Comparison of ENCODE assay signal across 17 cellular contexts in the genomic region with DNA sequence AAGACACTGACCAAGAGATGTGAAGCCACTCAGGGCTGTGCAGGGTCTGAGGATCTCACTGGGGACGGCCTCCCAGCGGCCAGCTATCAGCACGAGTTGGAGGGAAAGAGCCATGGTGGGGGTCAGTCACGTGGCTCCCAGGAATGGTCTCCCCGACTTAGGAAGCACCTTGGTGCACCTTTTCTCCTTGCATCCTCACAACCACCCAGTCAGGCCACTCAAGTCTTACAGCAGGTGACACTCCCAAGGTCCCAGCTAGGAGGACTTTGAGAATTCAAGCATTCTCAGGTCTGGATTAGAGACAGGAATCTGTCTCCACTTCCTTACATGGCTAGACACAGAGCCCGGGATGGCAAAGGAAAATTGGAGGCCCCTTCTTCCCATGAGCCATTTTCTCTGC. TPM values are rescaled to one million over a fixed set of nuclear protein-coding genes. Genes with fewer than 3 reads are reported as not detected.
DNase-seq lines count a peak whose midpoint lies in the region; ATAC-seq and TF ChIP-seq lines count a peak whose summit lies in the region.
"Had no signal": no experiment of that assay in that cellular context is flagged by ENCODE, and none has a peak within 500 bp of the region (broad histone marks: within the 10 kb centered on the region; RNA-seq: fewer than 3 reads in every experiment).

No MANE protein-coding gene starts in this region.

- H3K36me3 Mint-ChIP-seq in activated naive CD4-positive, alpha-beta T cell treated with anti-CD3 and anti-CD28 coated beads, Interleukin-2, amount 50 U/mL, for 72 hours = peaks cover 38 to 45% of the 10 kb centered on the region in 2 donors
- peaks cover 55% of the 10 kb centered on the region for H3K36me3 Mint-ChIP-seq in stimulated activated memory B cell treated with anti-CD40 and anti-IgM and Interleukin-4, amounts not matched to agents 10 μg/mL and 1 μg/mL and 100 μg/mL, for 72 hours

- no peaks in the 10 kb centered on the region for H3K9me3 Mint-ChIP-seq in activated naive CD4-positive, alpha-beta T cell treated with anti-CD3 and anti-CD28 coated beads, Interleukin-2, amount 50 U/mL, for 72 hours
- no peaks in the 10 kb centered on the region for H3K9me3 Mint-ChIP-seq in stimulated activated memory B cell treated with anti-CD40 and anti-IgM and Interleukin-4, amounts not matched to agents 10 μg/mL and 1 μg/mL and 100 μg/mL, for 72 hours
- H3K9me3 Mint-ChIP-seq: activated CD4-positive, alpha-beta T cell treated with anti-CD3 and anti-CD28 coated beads, Interleukin-2, amount 10 ng/mL, durations not matched to agents 24 days and 14 days; memory B cell had no signal

- H3K4me3 ChIP-seq in upper lobe of left lung = no peak overlapping the region

- POLR2A ChIA-PET in RWPE1 (lab: Yijun Ruan, JAX; ENCODE audit: low non-redundant PET) = no interaction called here

- CTCF ChIA-PET in RWPE1 (lab: Yijun Ruan, JAX) = no interaction called here

- H3K9me3 ChIP-seq in upper lobe of left lung = no peaks in the 10 kb centered on the region

- no peak for DNase-seq in activated naive CD4-positive, alpha-beta T cell treated with anti-CD3 and anti-CD28 coated beads, Interleukin-2, amount 50 U/mL, for 72 hours (ENCODE audit: low spot score in 2 of 2)
- DNase-seq in activated naive CD4-positive, alpha-beta T cell treated with Interleukin-2 at 50 U/mL for 16 hours = no peak
- no peak for DNase-seq in RWPE1 (ENCODE audit: low spot score)
- no peak for DNase-seq in erythroblast (lab: John Stamatoyannopoulos, UW)
- DNase-seq in NCI-H226 = no peak
- no peak for DNase-seq in upper lobe of left lung
- DNase-seq: amygdala, caudate nucleus, Kasumi-1, NCI-H1105, NCI-H2081, NCI-H446 treated with DMSO at 0.1 percent for 48 hours, RPMI8226 had no signal

- no peak for TF ChIP-seq EP300 in upper lobe of left lung (IDR thresholded peaks at IDR 0.05)

- peak overlapping the region; percentile 83 to 88 for H3K27ac Mint-ChIP-seq in activated naive CD4-positive, alpha-beta T cell treated with anti-CD3 and anti-CD28 coated beads, Interleukin-2, amount 50 U/mL, for 72 hours
- H3K27ac Mint-ChIP-seq in stimulated activated memory B cell treated with anti-CD40 and anti-IgM and Interleukin-4, amounts not matched to agents 10 μg/mL and 1 μg/mL and 100 μg/mL, for 72 hours = peak overlapping the region; percentile 17
- H3K27ac Mint-ChIP-seq: memory B cell had no signal

- no peaks in the 10 kb centered on the region for H3K27me3 Mint-ChIP-seq in stimulated activated memory B cell treated with anti-CD40 and anti-IgM and Interleukin-4, amounts not matched to agents 10 μg/mL and 1 μg/mL and 100 μg/mL, for 72 hours
- H3K27me3 Mint-ChIP-seq: activated CD4-positive, alpha-beta T cell treated with anti-CD3 and anti-CD28 coated beads, Interleukin-2, amount 10 ng/mL, durations not matched to agents 24 days and 14 days; memory B cell had no signal

- H3K27me3 ChIP-seq in upper lobe of left lung = no peaks in the 10 kb centered on the region

- peaks cover 41 to 67% (median 65%) of the 10 kb centered on the region in 4 donors for H3K36me3 ChIP-seq in upper lobe of left lung

- WGBS in upper lobe of left lung, 2 donors = 77 to 88% methylated on average over 6 of the region's 6 CpGs

- peak; percentile 29 for TF ChIP-seq POLR2A in erythroblast (IDR thresholded peaks at IDR 0.05; ENCODE audit: low read length)
- TF ChIP-seq POLR2A in upper lobe of left lung (IDR thresholded peaks at IDR 0.05) = no peak

- H3K4me1 ChIP-seq in upper lobe of left lung = peaks cover 22 to 33% (median 28%) of the 10 kb centered on the region in 4 donors

- H3K27ac ChIP-seq in RWPE1 (peak overlapping the region; percentile 86), upper lobe of left lung (no peak overlapping the region)

- no peak overlapping the region for H3K4me3 Mint-ChIP-seq in stimulated activated memory B cell treated with anti-CD40 and anti-IgM and Interleukin-4, amounts not matched to agents 10 μg/mL and 1 μg/mL and 100 μg/mL, for 72 hours

- TF ChIP-seq CTCF in RWPE1 (conservative IDR thresholded peaks at IDR 0.05; ENCODE audit: low read depth) = no peak
- TF ChIP-seq CTCF in upper lobe of left lung (IDR thresholded peaks at IDR 0.05) = no peak

- no peak for ATAC-seq in activated naive CD4-positive, alpha-beta T cell treated with anti-CD3 and anti-CD28 coated beads, Interleukin-2, amount 50 U/mL, for 72 hours
- no peak for ATAC-seq in stimulated activated memory B cell treated with anti-CD40 and anti-IgM and Interleukin-4, amounts not matched to agents 10 μg/mL and 1 μg/mL and 100 μg/mL, for 72 hours
- ATAC-seq in GM18520 (IDR thresholded peaks at IDR 0.05; ENCODE audit: unreplicated experiment) (no peak), upper lobe of left lung (ENCODE audit: low FRiP score in 2 of 2) (no peak)

- peaks cover 59% of the 10 kb centered on the region for H3K4me1 Mint-ChIP-seq in stimulated activated memory B cell treated with anti-CD40 and anti-IgM and Interleukin-4, amounts not matched to agents 10 μg/mL and 1 μg/mL and 100 μg/mL, for 72 hours

RNA-seq across cellular contexts. Expression of a gene that starts 2.7 kb away (rescaled TPM):
- 10 to 100 TPM; 40.9 to 93.0 TPM for total RNA-seq in activated naive CD4-positive, alpha-beta T cell treated with anti-CD3 and anti-CD28 coated beads, Interleukin-2, amount 50 U/mL, for 72 hours
- 10 to 100 TPM; 35.0 to 81.7 (median 49.1) TPM for total RNA-seq in upper lobe of left lung

RNA-seq across cellular contexts. Expression of a gene that starts 5.9 kb away (rescaled TPM):
- total RNA-seq in activated naive CD4-positive, alpha-beta T cell treated with anti-CD3 and anti-CD28 coated beads, Interleukin-2, amount 50 U/mL, for 72 hours = 100 to 1,000 TPM in 1 of 2 donors, 10 to 100 TPM in 1; 61.4 to 106 TPM
- 100 to 1,000 TPM in 1 of 6 donors, 10 to 100 TPM in 5; 44.0 to 102 (median 88.4) TPM for total RNA-seq in upper lobe of left lung

RNA-seq across cellular contexts. Expression of a gene that starts 55.2 kb away (rescaled TPM):
- 10 to 100 TPM; 81.7 to 97.8 TPM for total RNA-seq in activated naive CD4-positive, alpha-beta T cell treated with anti-CD3 and anti-CD28 coated beads, Interleukin-2, amount 50 U/mL, for 72 hours
- 10 to 100 TPM; 42.9 to 86.8 (median 58.7) TPM for total RNA-seq in upper lobe of left lung
